Comparison of ENCODE assay signal across 8 cellular contexts in the genomic region with DNA sequence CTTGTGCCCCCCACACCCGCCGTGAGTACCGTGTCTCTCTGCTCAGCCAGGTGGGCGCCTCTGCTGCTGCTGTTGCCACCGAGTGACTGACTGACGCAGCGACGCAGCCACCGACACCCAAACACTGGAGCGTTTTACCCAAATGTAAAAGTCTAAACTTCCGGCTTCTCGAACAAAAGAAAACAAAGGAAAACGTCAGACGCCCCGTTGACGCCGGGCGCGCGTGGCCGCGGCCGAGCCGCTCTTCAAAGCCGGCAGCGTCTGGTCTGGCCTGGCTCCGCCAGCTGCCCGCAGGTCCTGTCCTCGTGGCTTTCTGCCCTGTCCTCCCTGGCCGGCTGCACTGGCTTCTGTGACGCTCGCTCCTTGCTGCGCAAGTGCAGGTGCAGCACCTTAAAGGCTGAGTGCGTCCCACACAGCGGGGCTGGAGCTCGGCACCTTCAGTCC. TPM values are rescaled to one million over a fixed set of nuclear protein-coding genes. Genes with fewer than 3 reads are reported as not detected.
A peak's percentile ranks its signal among the peaks of the same experiment; 100 is the strongest.
DNase-seq lines count a peak whose midpoint lies in the region; ATAC-seq, FAIRE-seq and TF ChIP-seq lines count a peak whose summit lies in the region.

No MANE protein-coding gene starts in this region.

- H3K27me3 Mint-ChIP-seq in CD4-positive, CD25-positive, alpha-beta regulatory T cell, result peaks cover 5% of the 10 kb centered on the region
- peaks cover 0 to 2% of the 10 kb centered on the region in 2 donors for H3K27me3 Mint-ChIP-seq in T-cell

- H3K9ac ChIP-seq in iPS-20b (ENCODE audit: low read depth, low read length), result peak overlapping the region; percentile 70; the same call in 1 of the 2 replicates
- no peak overlapping the region for H3K9ac ChIP-seq in smooth muscle cell (ENCODE audit: low read depth)

- H3K4me1 Mint-ChIP-seq in CD4-positive, CD25-positive, alpha-beta regulatory T cell, result peaks cover 0 to 27% (median 17%) of the 10 kb centered on the region in 4 donors
- peaks cover 24 to 33% (median 30%) of the 10 kb centered on the region in 3 donors for H3K4me1 Mint-ChIP-seq in T-cell

- no peak for TF ChIP-seq CTCF in smooth muscle cell (IDR thresholded peaks at IDR 0.05; ENCODE audit: borderline replicate concordance, insufficient read depth, poor library complexity, severe bottlenecking)

- peak overlapping the region; percentile 67 for H2AFZ ChIP-seq in smooth muscle cell (ENCODE audit: low read depth)

- H3K79me2 ChIP-seq in smooth muscle cell (ENCODE audit: low read depth), result no peaks in the 10 kb centered on the region

- H3K27me3 ChIP-seq in CD4-positive, CD25-positive, alpha-beta regulatory T cell (ENCODE audit: control insufficient read depth, insufficient read depth, low read length), result peaks cover 2% of the 10 kb centered on the region
- H3K27me3 ChIP-seq in iPS-20b (ENCODE audit: insufficient read depth, low read length), result peaks cover 71% of the 10 kb centered on the region
- peaks cover 54% of the 10 kb centered on the region for H3K27me3 ChIP-seq in smooth muscle cell (ENCODE audit: low read depth)

- peaks cover 16% of the 10 kb centered on the region for H3K4me1 ChIP-seq in CD4-positive, CD25-positive, alpha-beta regulatory T cell (ENCODE audit: control insufficient read depth, insufficient read depth, low read length, poor library complexity, severe bottlenecking)
- H3K4me1 ChIP-seq in iPS-20b (ENCODE audit: insufficient read depth, low read length) (no peaks in the 10 kb centered on the region), smooth muscle cell (ENCODE audit: low read depth) (peaks cover 4% of the 10 kb centered on the region)

- POLR2A ChIA-PET in T-cell (lab: Charles Lee), result no interaction called here

- H3K27ac ChIP-seq in CD4-positive, CD25-positive, alpha-beta regulatory T cell (ENCODE audit: insufficient read depth, low read length, poor library complexity, severe bottlenecking), result peak overlapping the region; percentile 91
- H3K27ac ChIP-seq in iPS-20b (ENCODE audit: low read length) (no peak overlapping the region), smooth muscle cell (ENCODE audit: low read depth) (no peak overlapping the region)

- FAIRE-seq in HTR-8/SVneo (lab: Jason Lieb, UNC), result peak; percentile 71

- H3K9me3 Mint-ChIP-seq in CD4-positive, CD25-positive, alpha-beta regulatory T cell, result peaks cover 0 to 1% (median 0%) of the 10 kb centered on the region in 7 donors
- no peaks in the 10 kb centered on the region for H3K9me3 Mint-ChIP-seq in T-cell

- peak overlapping the region; percentile 55 for H3K4me3 ChIP-seq in CD4-positive, CD25-positive, alpha-beta regulatory T cell (ENCODE audit: low read depth, low read length)
- H3K4me3 ChIP-seq in iPS-20b (ENCODE audit: low read length) (peak overlapping the region; percentile 70), smooth muscle cell (peak overlapping the region; percentile 56)

- H3K9me3 ChIP-seq in CD4-positive, CD25-positive, alpha-beta regulatory T cell (ENCODE audit: control insufficient read depth in 2 of 2, low read length in 2 of 2), result no peaks in the 10 kb centered on the region
- no peaks in the 10 kb centered on the region for H3K9me3 ChIP-seq in iPS-20b (ENCODE audit: insufficient read depth, low read depth, low read length)
- no peaks in the 10 kb centered on the region for H3K9me3 ChIP-seq in smooth muscle cell (replicated peaks; ENCODE audit: low read depth)

- CTCF ChIA-PET in T-cell (lab: Charles Lee), result no interaction called here

- peak overlapping the region; percentile 99 to 100 (median 100) for H3K27ac Mint-ChIP-seq in CD4-positive, CD25-positive, alpha-beta regulatory T cell
- H3K27ac Mint-ChIP-seq in T-cell, result peak overlapping the region; percentile 100

- peak; percentile 61 to 90 (median 88) for DNase-seq in CD4-positive, CD25-positive, alpha-beta regulatory T cell
- DNase-seq in HTR-8/SVneo (ENCODE audit: insufficient read length, low spot score), result peak; percentile 42
- peak; percentile 67 to 87 (median 81) for DNase-seq in T-cell
- DNase-seq in astrocyte of the hippocampus (ENCODE audit: low read depth, low spot score), result peak; percentile 55
- no peak for DNase-seq in smooth muscle cell (lab: John Stamatoyannopoulos, UW; ENCODE audit: unreplicated experiment)
- no peak for DNase-seq in superior temporal gyrus (ENCODE audit: extremely low spot score)

- peak overlapping the region; percentile 91 for H3K4me2 ChIP-seq in smooth muscle cell

- no peaks in the 10 kb centered on the region for H4K20me1 ChIP-seq in smooth muscle cell (ENCODE audit: low read depth)

- H3K4me3 Mint-ChIP-seq in CD4-positive, CD25-positive, alpha-beta regulatory T cell, result peak overlapping the region; percentile 97 to 99 (median 98)
- H3K4me3 Mint-ChIP-seq in T-cell, result peak overlapping the region; percentile 95 to 100 (median 98)

- no peaks in the 10 kb centered on the region for H3K36me3 ChIP-seq in CD4-positive, CD25-positive, alpha-beta regulatory T cell (ENCODE audit: control insufficient read depth, insufficient read depth, low read length)
- H3K36me3 ChIP-seq in iPS-20b (ENCODE audit: insufficient read depth, low read depth, low read length) (no peaks in the 10 kb centered on the region), smooth muscle cell (ENCODE audit: low read depth) (no peaks in the 10 kb centered on the region)

- H3F3A ChIP-seq in smooth muscle cell (ENCODE audit: low read depth), result no peaks in the 10 kb centered on the region

- WGBS in smooth muscle cell (ENCODE audit: low lambda C conversion rate), result 6% methylated on average over 36 of the region's 36 CpGs

- peak; percentile 82 for ATAC-seq in CD4-positive, CD25-positive, alpha-beta regulatory T cell (ENCODE audit: low read depth in 2 of 2)
- ATAC-seq in GM19467 (IDR thresholded peaks at IDR 0.05; ENCODE audit: unreplicated experiment), result peak; percentile 31
- ATAC-seq in T-cell (replicated peaks in 1 of 4), result peak; percentile 82 to 88 (median 84)

- H3K36me3 Mint-ChIP-seq in CD4-positive, CD25-positive, alpha-beta regulatory T cell, result no peaks in the 10 kb centered on the region
- no peaks in the 10 kb centered on the region for H3K36me3 Mint-ChIP-seq in T-cell

RNA-seq across cellular contexts. Expression of a gene that starts 41.4 kb away (rescaled TPM):
- 104 TPM for total RNA-seq in CD4-positive, CD25-positive, alpha-beta regulatory T cell
- 10 to 100 TPM; 25.3 to 60.8 (median 46.2) TPM for polyA plus RNA-seq in CD4-positive, CD25-positive, alpha-beta regulatory T cell
- 10 to 100 TPM; 70.9 to 91.0 (median 82.1) TPM for total RNA-seq in T-cell
- total RNA-seq in smooth muscle cell, result 86.3 and 127 TPM in 2 replicates
- polyA plus RNA-seq in smooth muscle cell, result 125 and 135 TPM in 2 replicates

RNA-seq across cellular contexts. Expression of a gene that starts 58.9 kb away (rescaled TPM):
- total RNA-seq in CD4-positive, CD25-positive, alpha-beta regulatory T cell, result not detected
- under 1 TPM in 1 of 4 donors, not detected in 3; 0.27 TPM for polyA plus RNA-seq in CD4-positive, CD25-positive, alpha-beta regulatory T cell
- total RNA-seq in T-cell, result under 1 TPM in 1 of 5 donors, not detected in 4; 0.22 TPM
- total RNA-seq in smooth muscle cell, result not detected in 2 replicates
- polyA plus RNA-seq in smooth muscle cell, result not detected in 2 replicates

Comparison
In these comparisons a context has a peak if more than half of its experiments do, and no peak if none do; other contexts are left out.
1. ATAC-seq: peak in every context shown above with its lines; median percentile 84 in T-cell; 82 in CD4-positive, CD25-positive, alpha-beta regulatory T cell; 31 in GM19467.
2. DNase-seq: peak in CD4-positive, CD25-positive, alpha-beta regulatory T cell (3 of 3), HTR-8/SVneo (single experiment), T-cell (34 of 34) and astrocyte of the hippocampus (single experiment); none in smooth muscle cell (single experiment) and superior temporal gyrus (single experiment).
3. Peak in every context shown above with its lines, with median percentiles within 50 percentile points of each other: H3K4me3 ChIP-seq.